In the genomic region with DNA sequence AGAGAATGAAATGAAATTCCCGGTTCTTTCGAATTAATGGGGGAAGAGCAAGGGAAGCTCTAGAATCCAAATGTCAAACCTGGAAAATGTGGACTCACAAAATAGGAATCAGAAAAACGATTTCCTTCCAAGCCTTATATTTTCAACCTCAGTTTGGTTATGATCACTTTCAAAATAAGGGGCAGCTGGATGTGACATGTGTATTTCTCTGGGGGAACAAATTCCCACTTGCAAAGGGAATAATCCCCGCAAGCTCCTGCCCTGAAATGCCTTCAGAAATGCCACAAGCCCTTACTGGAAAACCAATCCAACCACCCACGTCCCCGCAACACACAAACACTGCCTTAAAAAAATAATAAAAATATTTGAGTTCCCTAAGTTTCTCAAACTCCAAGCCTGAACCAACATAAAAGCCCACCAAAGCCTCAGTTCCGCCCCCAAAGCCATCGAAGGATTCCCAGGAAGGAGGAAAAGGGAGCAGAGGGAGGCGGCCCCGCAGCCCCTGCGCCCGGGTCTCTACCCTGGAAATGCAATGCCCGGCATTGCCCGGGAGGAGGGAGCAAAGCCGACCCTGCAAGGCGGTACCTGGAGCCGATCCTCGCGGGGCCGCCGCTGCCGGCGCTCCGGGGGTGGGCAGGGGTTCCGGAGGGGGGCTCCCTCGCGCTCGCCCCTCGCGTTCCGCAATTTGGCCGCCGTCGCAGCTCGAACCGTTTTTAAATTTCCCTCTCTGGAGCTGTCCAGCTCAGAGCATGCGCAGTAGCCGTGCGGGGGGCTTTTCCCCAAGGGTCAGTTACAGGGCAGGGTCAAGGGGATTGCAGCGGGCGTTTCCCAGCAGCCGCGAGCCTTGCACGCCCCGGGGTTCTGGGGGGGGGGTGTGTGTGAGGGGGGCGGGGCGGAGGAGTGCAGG, we compare ENCODE assay signal across 8 cellular contexts. TPM values are rescaled to one million over a fixed set of nuclear protein-coding genes. Genes with fewer than 3 reads are reported as not detected.
DNase-seq lines count a peak whose midpoint lies in the region; ATAC-seq and TF ChIP-seq lines count a peak whose summit lies in the region.

A gene with protein sequence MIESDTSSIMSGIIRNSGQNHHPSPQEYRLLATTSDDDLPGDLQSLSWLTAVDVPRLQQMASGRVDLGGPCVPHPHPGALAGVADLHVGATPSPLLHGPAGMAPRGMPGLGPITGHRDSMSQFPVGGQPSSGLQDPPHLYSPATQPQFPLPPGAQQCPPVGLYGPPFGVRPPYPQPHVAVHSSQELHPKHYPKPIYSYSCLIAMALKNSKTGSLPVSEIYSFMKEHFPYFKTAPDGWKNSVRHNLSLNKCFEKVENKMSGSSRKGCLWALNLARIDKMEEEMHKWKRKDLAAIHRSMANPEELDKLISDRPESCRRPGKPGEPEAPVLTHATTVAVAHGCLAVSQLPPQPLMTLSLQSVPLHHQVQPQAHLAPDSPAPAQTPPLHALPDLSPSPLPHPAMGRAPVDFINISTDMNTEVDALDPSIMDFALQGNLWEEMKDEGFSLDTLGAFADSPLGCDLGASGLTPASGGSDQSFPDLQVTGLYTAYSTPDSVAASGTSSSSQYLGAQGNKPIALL (minus strand): TSS at position 751 of the 907 bp plus-strand sequence. CDS start 963 bp downstream, outside the sequence.

- DNase-seq in Caco-2 (peak in 1 of 2 experiments; percentile 43), NB4 (ENCODE audit: low read depth) (peak; percentile 69), dorsolateral prefrontal cortex (no peak)
- no peak for DNase-seq in activated CD8-positive, alpha-beta memory T cell treated with anti-CD3 and anti-CD28 coated beads, Interleukin-2, amount 50 U/mL, for 4 hours

- no peaks in the 10 kb centered on the region for H3K27me3 ChIP-seq in Caco-2 (replicated peaks; ENCODE audit: control insufficient read depth, insufficient read depth, low read length)
- H3K27me3 ChIP-seq in dorsolateral prefrontal cortex: peaks cover 0 to 22% (median 5%) of the 10 kb centered on the region in 45 donors
- peaks cover 71% of the 10 kb centered on the region for H3K27me3 ChIP-seq in neuron (ENCODE audit: insufficient read depth, low read length)

- H3K27me3 Mint-ChIP-seq in Caco-2 (ENCODE audit: insufficient read depth, unreplicated experiment): peaks cover 8% of the 10 kb centered on the region

- TF ChIP-seq CTCF in Caco-2 (IDR thresholded peaks at IDR 0.05; ENCODE audit: insufficient read depth in 1 of 2, low read depth in 1 of 2, low read length in 1 of 2, severe bottlenecking in 1 of 2, unreplicated experiment in 1 of 2) (no peak), NB4 (IDR thresholded peaks at IDR 0.05; ENCODE audit: low read depth, low read length) (no peak), dorsolateral prefrontal cortex (IDR thresholded peaks at IDR 0.05 in 54 of 56, conservative IDR thresholded peaks at IDR 0.05 in 2 of 56; ENCODE audit: low read depth in 1 of 56, partially characterized antibody in 56 of 56) (no peak)

- peaks cover 18% of the 10 kb centered on the region for H3K4me1 ChIP-seq in Caco-2
- H3K4me1 ChIP-seq in neuron (ENCODE audit: insufficient read depth, low read length): peaks cover 11% of the 10 kb centered on the region

- no peak for ATAC-seq in GM19324 (IDR thresholded peaks at IDR 0.05; ENCODE audit: low FRiP score, unreplicated experiment)
- ATAC-seq in HG02759 (IDR thresholded peaks at IDR 0.05; ENCODE audit: unreplicated experiment): no peak
- no peak for ATAC-seq in GM18519 (IDR thresholded peaks at IDR 0.05; ENCODE audit: low FRiP score, unreplicated experiment)

- peak within 1 kb of the TSS; percentile 94 for H3K4me3 Mint-ChIP-seq in Caco-2 (ENCODE audit: unreplicated experiment)

- H3K27ac ChIP-seq in dorsolateral prefrontal cortex: no peak within 1 kb of the TSS

- POLR2A ChIA-PET in Caco-2 (lab: Charles Lee): no interaction called here

- peak within 1 kb of the TSS; percentile 20 for H2AFZ ChIP-seq in neuron (ENCODE audit: low read depth, low read length)

- CTCF ChIA-PET in Caco-2 (lab: Charles Lee): no interaction called here

- H3K4me3 ChIP-seq in Caco-2 (ENCODE audit: low read depth, low read length) (peak within 1 kb of the TSS; percentile 57), NB4 (ENCODE audit: low read depth, low read length) (peak within 1 kb of the TSS; percentile 59), dorsolateral prefrontal cortex (peak within 1 kb of the TSS; percentile 34 to 73 (median 53)), neuron (ENCODE audit: low read length) (peak within 1 kb of the TSS; percentile 38)

- H3K27ac Mint-ChIP-seq in Caco-2 (ENCODE audit: unreplicated experiment): no peak within 1 kb of the TSS

- H3K9me3 ChIP-seq in Caco-2 (no peaks in the 10 kb centered on the region), neuron (ENCODE audit: low read length) (no peaks in the 10 kb centered on the region)

- H3K36me3 ChIP-seq in Caco-2 (ENCODE audit: control insufficient read depth, insufficient read depth, low read length): no peaks in the 10 kb centered on the region
- H3K36me3 ChIP-seq in neuron (ENCODE audit: insufficient read depth, low read length): no peaks in the 10 kb centered on the region

- no peaks in the 10 kb centered on the region for H3K9me3 Mint-ChIP-seq in Caco-2 (ENCODE audit: unreplicated experiment)

- intact Hi-C loops in Caco-2 (cut with micrococcal nuclease; ENCODE audit: unreplicated experiment) (no loop called here), dorsolateral prefrontal cortex (cut with DNase I) (no loop called here)

- peaks cover 14% of the 10 kb centered on the region for H3K4me1 Mint-ChIP-seq in Caco-2 (ENCODE audit: low read depth, unreplicated experiment)

- BruUV-seq in Caco-2 (replicated peaks; lab: Mats Ljungman, UMichigan): no TSS peak

- no peak for TF ChIP-seq POLR2A in NB4 (IDR thresholded peaks at IDR 0.05; ENCODE audit: extremely low read depth, insufficient read length)

- peaks cover 4% of the 10 kb centered on the region for H3K36me3 Mint-ChIP-seq in Caco-2 (ENCODE audit: insufficient read depth, unreplicated experiment)

RNA-seq across cellular contexts. Expression of the gene that starts here (rescaled TPM):
- total RNA-seq in Caco-2 (2022): 0.49 and 0.95 TPM in 2 replicates
- total RNA-seq in dorsolateral prefrontal cortex: under 1 TPM in 38 of 120 experiments, not detected in 82; 0.13 to 0.82 (median 0.32) TPM
